1 cellular context compared by ENCODE assay signal in genomic region chr1:18955442-18956188, GRCh38.
A peak's percentile ranks its signal among the peaks of the same experiment; 100 is the strongest.
TF ChIP-seq lines count a peak whose summit lies in the region.

No MANE protein-coding gene starts in this region.

TF ChIP-seq in HepG2, 621 proteins besides CTCF, POLR2A, EP300 and RAD21 (continued from another document and continues in another):
- TF ChIP-seq, protein P1, sequence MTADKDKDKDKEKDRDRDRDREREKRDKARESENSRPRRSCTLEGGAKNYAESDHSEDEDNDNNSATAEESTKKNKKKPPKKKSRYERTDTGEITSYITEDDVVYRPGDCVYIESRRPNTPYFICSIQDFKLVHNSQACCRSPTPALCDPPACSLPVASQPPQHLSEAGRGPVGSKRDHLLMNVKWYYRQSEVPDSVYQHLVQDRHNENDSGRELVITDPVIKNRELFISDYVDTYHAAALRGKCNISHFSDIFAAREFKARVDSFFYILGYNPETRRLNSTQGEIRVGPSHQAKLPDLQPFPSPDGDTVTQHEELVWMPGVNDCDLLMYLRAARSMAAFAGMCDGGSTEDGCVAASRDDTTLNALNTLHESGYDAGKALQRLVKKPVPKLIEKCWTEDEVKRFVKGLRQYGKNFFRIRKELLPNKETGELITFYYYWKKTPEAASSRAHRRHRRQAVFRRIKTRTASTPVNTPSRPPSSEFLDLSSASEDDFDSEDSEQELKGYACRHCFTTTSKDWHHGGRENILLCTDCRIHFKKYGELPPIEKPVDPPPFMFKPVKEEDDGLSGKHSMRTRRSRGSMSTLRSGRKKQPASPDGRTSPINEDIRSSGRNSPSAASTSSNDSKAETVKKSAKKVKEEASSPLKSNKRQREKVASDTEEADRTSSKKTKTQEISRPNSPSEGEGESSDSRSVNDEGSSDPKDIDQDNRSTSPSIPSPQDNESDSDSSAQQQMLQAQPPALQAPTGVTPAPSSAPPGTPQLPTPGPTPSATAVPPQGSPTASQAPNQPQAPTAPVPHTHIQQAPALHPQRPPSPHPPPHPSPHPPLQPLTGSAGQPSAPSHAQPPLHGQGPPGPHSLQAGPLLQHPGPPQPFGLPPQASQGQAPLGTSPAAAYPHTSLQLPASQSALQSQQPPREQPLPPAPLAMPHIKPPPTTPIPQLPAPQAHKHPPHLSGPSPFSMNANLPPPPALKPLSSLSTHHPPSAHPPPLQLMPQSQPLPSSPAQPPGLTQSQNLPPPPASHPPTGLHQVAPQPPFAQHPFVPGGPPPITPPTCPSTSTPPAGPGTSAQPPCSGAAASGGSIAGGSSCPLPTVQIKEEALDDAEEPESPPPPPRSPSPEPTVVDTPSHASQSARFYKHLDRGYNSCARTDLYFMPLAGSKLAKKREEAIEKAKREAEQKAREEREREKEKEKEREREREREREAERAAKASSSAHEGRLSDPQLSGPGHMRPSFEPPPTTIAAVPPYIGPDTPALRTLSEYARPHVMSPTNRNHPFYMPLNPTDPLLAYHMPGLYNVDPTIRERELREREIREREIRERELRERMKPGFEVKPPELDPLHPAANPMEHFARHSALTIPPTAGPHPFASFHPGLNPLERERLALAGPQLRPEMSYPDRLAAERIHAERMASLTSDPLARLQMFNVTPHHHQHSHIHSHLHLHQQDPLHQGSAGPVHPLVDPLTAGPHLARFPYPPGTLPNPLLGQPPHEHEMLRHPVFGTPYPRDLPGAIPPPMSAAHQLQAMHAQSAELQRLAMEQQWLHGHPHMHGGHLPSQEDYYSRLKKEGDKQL (CRISPR knock-in tag; IDR thresholded peaks at IDR 0.05; ENCODE audit: low read depth) = no peak
- TF ChIP-seq BHLHE40 (IDR thresholded peaks at IDR 0.05; ENCODE audit: low read length) (0 out of 2 replicates have a peak, but pooled peaks have one; percentile 25), NPAS2 (CRISPR knock-in tag; IDR thresholded peaks at IDR 0.05; ENCODE audit: borderline replicate concordance) (no peak), STAG1 (CRISPR knock-in tag; IDR thresholded peaks at IDR 0.05) (no peak), PHB2 (IDR thresholded peaks at IDR 0.05; ENCODE audit: partially characterized antibody) (no peak), ZNF34 (CRISPR knock-in tag; IDR thresholded peaks at IDR 0.05; ENCODE audit: borderline replicate concordance) (no peak), CREM (IDR thresholded peaks at IDR 0.05) (no peak), CREM (CRISPR knock-in tag; IDR thresholded peaks at IDR 0.05) (no peak), FOXK1 (CRISPR knock-in tag; IDR thresholded peaks at IDR 0.05; ENCODE audit: borderline replicate concordance, low read depth) (no peak), RBM39 (IDR thresholded peaks at IDR 0.05; ENCODE audit: low read depth, low read length, poor library complexity, severe bottlenecking) (no peak), ZNF556 (CRISPR knock-in tag; IDR thresholded peaks at IDR 0.05; ENCODE audit: borderline replicate concordance) (no peak), ZNF772 (CRISPR knock-in tag; IDR thresholded peaks at IDR 0.05) (no peak), ZSCAN20 (CRISPR knock-in tag; IDR thresholded peaks at IDR 0.05; ENCODE audit: borderline replicate concordance) (no peak), ZBTB49 (CRISPR knock-in tag; IDR thresholded peaks at IDR 0.05; ENCODE audit: borderline replicate concordance) (no peak), ARNT2 (CRISPR knock-in tag; IDR thresholded peaks at IDR 0.05; ENCODE audit: low read depth) (peak; percentile 58; the same call in 1 of the 2 replicates), ELF3 (CRISPR knock-in tag; IDR thresholded peaks at IDR 0.05) (no peak), ZNF276 (CRISPR knock-in tag; IDR thresholded peaks at IDR 0.05; ENCODE audit: low read depth) (no peak; the same call in 1 of the 2 replicates), ZNF296 (CRISPR knock-in tag; conservative IDR thresholded peaks at IDR 0.05) (0 out of 2 replicates have a peak, but pooled peaks have one; percentile 66), ZNF770 (CRISPR knock-in tag; IDR thresholded peaks at IDR 0.05) (no peak), NFIB (CRISPR knock-in tag; IDR thresholded peaks at IDR 0.05; ENCODE audit: borderline replicate concordance) (no peak), ZNF10 (CRISPR knock-in tag; IDR thresholded peaks at IDR 0.05; ENCODE audit: borderline replicate concordance, low read depth) (no peak), XRCC5 (optimal IDR thresholded peaks at IDR 0.05; ENCODE audit: low read length) (no peak), PPARG (CRISPR knock-in tag; conservative IDR thresholded peaks at IDR 0.05) (no peak), ZNF580 (CRISPR knock-in tag; IDR thresholded peaks at IDR 0.05; ENCODE audit: borderline replicate concordance, low read depth) (no peak), ZNF17 (CRISPR knock-in tag; IDR thresholded peaks at IDR 0.05) (no peak), ZNF451 (CRISPR knock-in tag; IDR thresholded peaks at IDR 0.05) (no peak; the same call in 1 of the 2 replicates), ZNF333 (CRISPR knock-in tag; IDR thresholded peaks at IDR 0.05; ENCODE audit: borderline replicate concordance) (no peak), KAT7 (CRISPR knock-in tag; IDR thresholded peaks at IDR 0.05; ENCODE audit: borderline replicate concordance) (peak; percentile 30; the same call in 1 of the 2 replicates), ZGPAT (CRISPR knock-in tag; IDR thresholded peaks at IDR 0.05) (no peak; the same call in 1 of the 2 replicates), MBNL3 (CRISPR knock-in tag; conservative IDR thresholded peaks at IDR 0.05) (no peak), NR3C1 (CRISPR knock-in tag; IDR thresholded peaks at IDR 0.05) (no peak), ZNF138 (CRISPR knock-in tag; IDR thresholded peaks at IDR 0.05; ENCODE audit: low read depth) (no peak), PLRG1 (conservative IDR thresholded peaks at IDR 0.05) (no peak), ZNF790 (CRISPR knock-in tag; IDR thresholded peaks at IDR 0.05; ENCODE audit: borderline replicate concordance) (0 out of 2 replicates have a peak, but pooled peaks have one; percentile 39)
- TF ChIP-seq, protein P2, sequence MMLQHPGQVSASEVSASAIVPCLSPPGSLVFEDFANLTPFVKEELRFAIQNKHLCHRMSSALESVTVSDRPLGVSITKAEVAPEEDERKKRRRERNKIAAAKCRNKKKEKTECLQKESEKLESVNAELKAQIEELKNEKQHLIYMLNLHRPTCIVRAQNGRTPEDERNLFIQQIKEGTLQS (CRISPR knock-in tag; IDR thresholded peaks at IDR 0.05) = peak; percentile 16; the same call in 1 of the 2 replicates
- TF ChIP-seq, protein P3, sequence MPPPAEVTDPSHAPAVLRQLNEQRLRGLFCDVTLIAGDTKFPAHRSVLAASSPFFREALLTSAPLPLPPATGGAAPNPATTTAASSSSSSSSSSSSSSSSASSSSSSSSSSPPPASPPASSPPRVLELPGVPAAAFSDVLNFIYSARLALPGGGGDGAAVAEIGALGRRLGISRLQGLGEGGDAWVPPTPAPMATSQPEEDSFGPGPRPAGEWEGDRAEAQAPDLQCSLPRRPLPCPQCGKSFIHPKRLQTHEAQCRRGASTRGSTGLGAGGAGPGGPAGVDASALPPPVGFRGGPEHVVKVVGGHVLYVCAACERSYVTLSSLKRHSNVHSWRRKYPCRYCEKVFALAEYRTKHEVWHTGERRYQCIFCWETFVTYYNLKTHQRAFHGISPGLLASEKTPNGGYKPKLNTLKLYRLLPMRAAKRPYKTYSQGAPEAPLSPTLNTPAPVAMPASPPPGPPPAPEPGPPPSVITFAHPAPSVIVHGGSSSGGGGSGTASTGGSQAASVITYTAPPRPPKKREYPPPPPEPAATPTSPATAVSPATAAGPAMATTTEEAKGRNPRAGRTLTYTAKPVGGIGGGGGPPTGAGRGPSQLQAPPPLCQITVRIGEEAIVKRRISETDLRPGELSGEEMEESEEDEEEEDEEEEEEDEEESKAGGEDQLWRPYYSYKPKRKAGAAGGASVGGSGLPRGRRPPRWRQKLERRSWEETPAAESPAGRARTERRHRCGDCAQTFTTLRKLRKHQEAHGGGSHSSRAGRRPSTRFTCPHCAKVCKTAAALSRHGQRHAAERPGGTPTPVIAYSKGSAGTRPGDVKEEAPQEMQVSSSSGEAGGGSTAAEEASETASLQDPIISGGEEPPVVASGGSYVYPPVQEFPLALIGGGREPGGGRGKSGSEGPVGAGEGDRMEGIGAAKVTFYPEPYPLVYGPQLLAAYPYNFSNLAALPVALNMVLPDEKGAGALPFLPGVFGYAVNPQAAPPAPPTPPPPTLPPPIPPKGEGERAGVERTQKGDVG (CRISPR knock-in tag; IDR thresholded peaks at IDR 0.05; ENCODE audit: borderline replicate concordance) = no peak
- TF ChIP-seq, protein P4, sequence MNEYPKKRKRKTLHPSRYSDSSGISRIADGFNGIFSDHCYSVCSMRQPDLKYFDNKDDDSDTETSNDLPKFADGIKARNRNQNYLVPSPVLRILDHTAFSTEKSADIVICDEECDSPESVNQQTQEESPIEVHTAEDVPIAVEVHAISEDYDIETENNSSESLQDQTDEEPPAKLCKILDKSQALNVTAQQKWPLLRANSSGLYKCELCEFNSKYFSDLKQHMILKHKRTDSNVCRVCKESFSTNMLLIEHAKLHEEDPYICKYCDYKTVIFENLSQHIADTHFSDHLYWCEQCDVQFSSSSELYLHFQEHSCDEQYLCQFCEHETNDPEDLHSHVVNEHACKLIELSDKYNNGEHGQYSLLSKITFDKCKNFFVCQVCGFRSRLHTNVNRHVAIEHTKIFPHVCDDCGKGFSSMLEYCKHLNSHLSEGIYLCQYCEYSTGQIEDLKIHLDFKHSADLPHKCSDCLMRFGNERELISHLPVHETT (CRISPR knock-in tag; conservative IDR thresholded peaks at IDR 0.05) = no peak
- TF ChIP-seq, protein P5, sequence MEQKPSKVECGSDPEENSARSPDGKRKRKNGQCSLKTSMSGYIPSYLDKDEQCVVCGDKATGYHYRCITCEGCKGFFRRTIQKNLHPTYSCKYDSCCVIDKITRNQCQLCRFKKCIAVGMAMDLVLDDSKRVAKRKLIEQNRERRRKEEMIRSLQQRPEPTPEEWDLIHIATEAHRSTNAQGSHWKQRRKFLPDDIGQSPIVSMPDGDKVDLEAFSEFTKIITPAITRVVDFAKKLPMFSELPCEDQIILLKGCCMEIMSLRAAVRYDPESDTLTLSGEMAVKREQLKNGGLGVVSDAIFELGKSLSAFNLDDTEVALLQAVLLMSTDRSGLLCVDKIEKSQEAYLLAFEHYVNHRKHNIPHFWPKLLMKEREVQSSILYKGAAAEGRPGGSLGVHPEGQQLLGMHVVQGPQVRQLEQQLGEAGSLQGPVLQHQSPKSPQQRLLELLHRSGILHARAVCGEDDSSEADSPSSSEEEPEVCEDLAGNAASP (CRISPR knock-in tag; IDR thresholded peaks at IDR 0.05; ENCODE audit: borderline replicate concordance) = no peak
